ENCODE assay signal across 23 cellular contexts in genomic region chr14:79448922-79449321, GRCh38.
"Had no signal": no experiment of that assay in that cellular context is flagged by ENCODE, and none has a peak within 500 bp of the region (broad histone marks: within the 10 kb centered on the region; RNA-seq: fewer than 3 reads in every experiment).

No MANE protein-coding gene starts in this region.

- H3K9me3 ChIP-seq: colonic mucosa, esophagus muscularis mucosa, esophagus squamous epithelium, gastrocnemius medialis, gastroesophageal sphincter, heart left ventricle had no signal

- H3K27ac Mint-ChIP-seq: dendritic cell treated with granulocyte-macrophage colony-stimulating factor and Interleukin-4, amounts not matched to agents 40 ng/mL and 50 ng/mL, for 4 days; effector memory CD8-positive, alpha-beta T cell; endodermal cell had no signal

- H3K9me3 Mint-ChIP-seq: dendritic cell treated with granulocyte-macrophage colony-stimulating factor and Interleukin-4, amounts not matched to agents 40 ng/mL and 50 ng/mL, for 4 days; endodermal cell had no signal

- H3K36me3 ChIP-seq: colonic mucosa, esophagus muscularis mucosa, esophagus squamous epithelium, gastrocnemius medialis, gastroesophageal sphincter, heart left ventricle had no signal

- H3K27me3 ChIP-seq: colonic mucosa, dorsolateral prefrontal cortex, esophagus muscularis mucosa, esophagus squamous epithelium, foreskin keratinocyte, gastrocnemius medialis, gastroesophageal sphincter, heart left ventricle had no signal

- H3K27me3 Mint-ChIP-seq: dendritic cell treated with granulocyte-macrophage colony-stimulating factor and Interleukin-4, amounts not matched to agents 40 ng/mL and 50 ng/mL, for 4 days; effector memory CD8-positive, alpha-beta T cell had no signal

- H3K27ac ChIP-seq: colonic mucosa, coronary artery, dorsolateral prefrontal cortex, epithelial cell of prostate, esophagus muscularis mucosa, esophagus squamous epithelium, foreskin keratinocyte, gastrocnemius medialis, gastroesophageal sphincter, heart left ventricle had no signal

- DNase-seq: colonic mucosa; cortex of kidney; dermis blood vessel endothelial cell; dorsolateral prefrontal cortex; effector CD4-positive, alpha-beta T cell; effector CD8-positive, alpha-beta T cell; effector memory CD4-positive, alpha-beta T cell; effector memory CD8-positive, alpha-beta T cell; endodermal cell; erythroblast; esophagus squamous epithelium; foreskin fibroblast; foreskin keratinocyte; foreskin melanocyte; gastrocnemius medialis; glutamatergic neuron; head of caudate nucleus; heart left ventricle had no signal

- H3K4me3 Mint-ChIP-seq: dendritic cell treated with granulocyte-macrophage colony-stimulating factor and Interleukin-4, amounts not matched to agents 40 ng/mL and 50 ng/mL, for 4 days; effector memory CD8-positive, alpha-beta T cell; endodermal cell had no signal

- H3K4me3 ChIP-seq: colonic mucosa, coronary artery, dorsolateral prefrontal cortex, esophagus muscularis mucosa, esophagus squamous epithelium, gastrocnemius medialis, gastroesophageal sphincter, heart left ventricle had no signal

- H3K4me1 ChIP-seq: colonic mucosa, esophagus squamous epithelium, foreskin keratinocyte, gastrocnemius medialis, heart left ventricle had no signal
